Comparison of ENCODE assay signal across 33 cellular contexts in genomic region chr2:26150243-26150642, GRCh38.
"Had no signal": no experiment of that assay in that cellular context is flagged by ENCODE, and none has a peak within 500 bp of the region (broad histone marks: within the 10 kb centered on the region; RNA-seq: fewer than 3 reads in every experiment).

No MANE protein-coding gene starts in this region.

- H3K36me3 Mint-ChIP-seq: activated CD4-positive, alpha-beta memory T cell treated with anti-CD3 and anti-CD28 coated beads for 36 hours; activated CD8-positive, alpha-beta memory T cell treated with anti-CD3 and anti-CD28 coated beads, Interleukin-2, amount 10 ng/mL, durations not matched to agents 7 days and 5 days; activated naive CD4-positive, alpha-beta T cell treated with anti-CD3 and anti-CD28 coated beads, Interleukin-2, amount 50 U/mL, for 24 hours; activated naive CD8-positive, alpha-beta T cell treated with anti-CD3 and anti-CD28 coated beads for 36 hours had no signal

- DNase-seq: activated CD4-positive, alpha-beta memory T cell treated with anti-CD3 and anti-CD28 coated beads for 36 hours; activated CD4-positive, alpha-beta T cell treated with anti-CD3 and anti-CD28 coated beads for 36 hours; activated CD4-positive, alpha-beta T cell treated with anti-CD3 and anti-CD28 coated beads, Interleukin-2, amount 10 ng/mL, durations not matched to agents 24 days and 14 days; activated CD4-positive, CD25-positive, alpha-beta regulatory T cell; activated CD4-positive, CD25-positive, alpha-beta regulatory T cell treated with anti-CD3 and anti-CD28 coated beads, Interleukin-2, amount 50 U/mL, for 72 hours; activated CD8-positive, alpha-beta memory T cell treated with anti-CD3 and anti-CD28 coated beads, Interleukin-2, amount 10 ng/mL, durations not matched to agents 7 days and 5 days; activated CD8-positive, alpha-beta memory T cell treated with anti-CD3 and anti-CD28 coated beads, Interleukin-2, amount 50 U/mL, for 4 hours; activated CD8-positive, alpha-beta T cell treated with anti-CD3 and anti-CD28 coated beads, Interleukin-2, amount 10 ng/mL, durations not matched to agents 7 days and 5 days; activated effector memory CD4-positive, alpha-beta T cell treated with anti-CD3 and anti-CD28 coated beads, Interleukin-2, amount 50 U/mL, for 16 hours; activated naive CD4-positive, alpha-beta T cell treated with anti-CD3 and anti-CD28 coated beads for 36 hours; activated naive CD8-positive, alpha-beta T cell treated with anti-CD3 and anti-CD28 coated beads for 36 hours; activated naive CD8-positive, alpha-beta T cell treated with anti-CD3 and anti-CD28 coated beads, Interleukin-2, amount 50 U/mL, for 24 hours; activated T-cell treated with anti-CD3 and anti-CD28 coated beads, Interleukin-2, amount 50 U/mL, for 1 hour; activated T-cell treated with anti-CD3 and anti-CD28 coated beads, Interleukin-2, amount 50 U/mL, for 48 hours; adrenal gland; amygdala; aorta; body of pancreas; caudate nucleus; cortex of kidney; dermis blood vessel endothelial cell; effector CD4-positive, alpha-beta T cell; effector memory CD8-positive, alpha-beta T cell; erythroblast; foreskin keratinocyte; gastrocnemius medialis; T-helper 1 cell; T-helper 2 cell had no signal

- H3K4me1 Mint-ChIP-seq: activated CD4-positive, alpha-beta T cell treated with anti-CD3 and anti-CD28 coated beads for 36 hours; activated CD4-positive, alpha-beta T cell treated with anti-CD3 and anti-CD28 coated beads, Interleukin-2, amount 10 ng/mL, durations not matched to agents 24 days and 14 days; activated CD8-positive, alpha-beta memory T cell treated with anti-CD3 and anti-CD28 coated beads, Interleukin-2, amount 10 ng/mL, durations not matched to agents 7 days and 5 days; activated naive CD8-positive, alpha-beta T cell treated with anti-CD3 and anti-CD28 coated beads for 36 hours; activated naive CD8-positive, alpha-beta T cell treated with anti-CD3 and anti-CD28 coated beads, Interleukin-2, amount 50 U/mL, for 24 hours had no signal

- H3K4me1 ChIP-seq: adrenal gland, body of pancreas, esophagus muscularis mucosa had no signal

- H3K36me3 ChIP-seq: adrenal gland, esophagus muscularis mucosa, gastrocnemius medialis had no signal

- H3K4me3 Mint-ChIP-seq: activated CD4-positive, alpha-beta memory T cell treated with anti-CD3 and anti-CD28 coated beads for 36 hours; activated CD4-positive, alpha-beta T cell treated with anti-CD3 and anti-CD28 coated beads for 36 hours; activated CD4-positive, alpha-beta T cell treated with anti-CD3 and anti-CD28 coated beads, Interleukin-2, amount 10 ng/mL, durations not matched to agents 24 days and 14 days; activated CD8-positive, alpha-beta memory T cell treated with anti-CD3 and anti-CD28 coated beads, Interleukin-2, amount 10 ng/mL, durations not matched to agents 7 days and 5 days; activated CD8-positive, alpha-beta T cell treated with anti-CD3 and anti-CD28 coated beads, Interleukin-2, amount 10 ng/mL, durations not matched to agents 7 days and 5 days; activated naive CD4-positive, alpha-beta T cell treated with anti-CD3 and anti-CD28 coated beads for 36 hours; activated naive CD4-positive, alpha-beta T cell treated with anti-CD3 and anti-CD28 coated beads, Interleukin-2, amount 50 U/mL, for 24 hours; activated naive CD8-positive, alpha-beta T cell treated with anti-CD3 and anti-CD28 coated beads for 36 hours; activated naive CD8-positive, alpha-beta T cell treated with anti-CD3 and anti-CD28 coated beads, Interleukin-2, amount 50 U/mL, for 24 hours; activated T-helper 1 cell treated with anti-CD3 and anti-CD28 coated beads, Interleukin-12 subunit alpha, Interleukin-12 subunit beta, Interleukin-2, Interleukin-4 antibody, amounts not matched to agents 30 ng/mL and 10 ng/mL and 1 ng/mL, durations not matched to agents 14 hours and 24 hours and 36 hours; effector memory CD8-positive, alpha-beta T cell had no signal

- H3K27me3 ChIP-seq: adrenal gland, body of pancreas, foreskin keratinocyte, gastrocnemius medialis had no signal

- ATAC-seq: activated CD4-positive, alpha-beta T cell treated with anti-CD3 and anti-CD28 coated beads for 36 hours; activated CD8-positive, alpha-beta memory T cell treated with anti-CD3 and anti-CD28 coated beads, Interleukin-2, amount 10 ng/mL, durations not matched to agents 7 days and 5 days; activated CD8-positive, alpha-beta T cell treated with anti-CD3 and anti-CD28 coated beads, Interleukin-2, amount 10 ng/mL, durations not matched to agents 7 days and 5 days; activated naive CD8-positive, alpha-beta T cell treated with anti-CD3 and anti-CD28 coated beads, Interleukin-2, amount 50 U/mL, for 24 hours; body of pancreas; effector memory CD8-positive, alpha-beta T cell; foreskin keratinocyte; gastrocnemius medialis had no signal

- FAIRE-seq: colon had no signal

- H3K27ac ChIP-seq: adrenal gland, body of pancreas, esophagus muscularis mucosa, foreskin keratinocyte, gastrocnemius medialis had no signal

- H3K9me3 Mint-ChIP-seq: activated CD4-positive, alpha-beta memory T cell treated with anti-CD3 and anti-CD28 coated beads for 36 hours; activated CD4-positive, alpha-beta T cell treated with anti-CD3 and anti-CD28 coated beads, Interleukin-2, amount 10 ng/mL, durations not matched to agents 24 days and 14 days; activated naive CD4-positive, alpha-beta T cell treated with anti-CD3 and anti-CD28 coated beads for 36 hours; activated naive CD4-positive, alpha-beta T cell treated with anti-CD3 and anti-CD28 coated beads, Interleukin-2, amount 50 U/mL, for 24 hours; activated naive CD8-positive, alpha-beta T cell treated with anti-CD3 and anti-CD28 coated beads for 36 hours; activated naive CD8-positive, alpha-beta T cell treated with anti-CD3 and anti-CD28 coated beads, Interleukin-2, amount 50 U/mL, for 24 hours; activated T-helper 1 cell treated with anti-CD3 and anti-CD28 coated beads, Interleukin-12 subunit alpha, Interleukin-12 subunit beta, Interleukin-2, Interleukin-4 antibody, amounts not matched to agents 30 ng/mL and 10 ng/mL and 1 ng/mL, durations not matched to agents 14 hours and 24 hours and 36 hours; activated T-helper 2 cell treated with anti-CD3 and anti-CD28 coated beads, Interferon-gamma antibody, Interleukin-2, Interleukin-4, amounts not matched to agents 10 μg/mL and 5 μg/mL and 100 μg/mL, durations not matched to agents 14 hours and 24 hours and 36 hours; effector memory CD8-positive, alpha-beta T cell had no signal

- H3K4me3 ChIP-seq: adrenal gland, body of pancreas, esophagus muscularis mucosa, gastrocnemius medialis had no signal

- H3K27ac Mint-ChIP-seq: activated CD4-positive, alpha-beta memory T cell treated with anti-CD3 and anti-CD28 coated beads for 36 hours; activated CD4-positive, alpha-beta T cell treated with anti-CD3 and anti-CD28 coated beads for 36 hours; activated CD4-positive, alpha-beta T cell treated with anti-CD3 and anti-CD28 coated beads, Interleukin-2, amount 10 ng/mL, durations not matched to agents 24 days and 14 days; activated CD8-positive, alpha-beta memory T cell treated with anti-CD3 and anti-CD28 coated beads, Interleukin-2, amount 10 ng/mL, durations not matched to agents 7 days and 5 days; activated CD8-positive, alpha-beta T cell treated with anti-CD3 and anti-CD28 coated beads, Interleukin-2, amount 10 ng/mL, durations not matched to agents 7 days and 5 days; activated naive CD4-positive, alpha-beta T cell treated with anti-CD3 and anti-CD28 coated beads for 36 hours; activated naive CD4-positive, alpha-beta T cell treated with anti-CD3 and anti-CD28 coated beads, Interleukin-2, amount 50 U/mL, for 24 hours; activated naive CD8-positive, alpha-beta T cell treated with anti-CD3 and anti-CD28 coated beads for 36 hours; activated naive CD8-positive, alpha-beta T cell treated with anti-CD3 and anti-CD28 coated beads, Interleukin-2, amount 50 U/mL, for 24 hours; activated T-helper 1 cell treated with anti-CD3 and anti-CD28 coated beads, Interleukin-12 subunit alpha, Interleukin-12 subunit beta, Interleukin-2, Interleukin-4 antibody, amounts not matched to agents 30 ng/mL and 10 ng/mL and 1 ng/mL, durations not matched to agents 14 hours and 24 hours and 36 hours; activated T-helper 2 cell treated with anti-CD3 and anti-CD28 coated beads, Interferon-gamma antibody, Interleukin-2, Interleukin-4, amounts not matched to agents 10 μg/mL and 5 μg/mL and 100 μg/mL, durations not matched to agents 14 hours and 24 hours and 36 hours; effector memory CD8-positive, alpha-beta T cell had no signal

- H3K9me3 ChIP-seq: body of pancreas, gastrocnemius medialis had no signal
